1 cellular context compared by ENCODE assay signal in genomic region chr22:37658133-37659065, GRCh38.
A peak's percentile ranks its signal among the peaks of the same experiment; 100 is the strongest.
TF ChIP-seq lines count a peak whose summit lies in the region.

TSS of gene PDXP (plus strand) at chr22:37658723. CDS start at chr22:37658783, 60 bp downstream.

TF ChIP-seq in HepG2, 621 proteins besides CTCF, POLR2A, EP300 and RAD21 (continued from another document and continues in another):
- peak; percentile 83 for TF ChIP-seq SP4 (CRISPR knock-in tag; IDR thresholded peaks at IDR 0.05)
- peak; percentile 53; the same call in 1 of the 2 replicates for TF ChIP-seq IKZF5 (CRISPR knock-in tag; IDR thresholded peaks at IDR 0.05)
- TF ChIP-seq ZNF501 (CRISPR knock-in tag; IDR thresholded peaks at IDR 0.05), result peak; percentile 75; the same call in 1 of the 2 replicates
- peak; percentile 31; the same call in 1 of the 2 replicates for TF ChIP-seq ZZZ3 (CRISPR knock-in tag; IDR thresholded peaks at IDR 0.05; ENCODE audit: borderline replicate concordance)
- TF ChIP-seq TCF7L2 (IDR thresholded peaks at IDR 0.05; ENCODE audit: low read depth, low read length), result no peak
- no peak for TF ChIP-seq RXRA (CRISPR knock-in tag; IDR thresholded peaks at IDR 0.05)
- TF ChIP-seq ZNF343 (CRISPR knock-in tag; IDR thresholded peaks at IDR 0.05), result 0 out of 2 replicates have a peak, but pooled peaks have one; percentile 15
- TF ChIP-seq ZBTB14 (CRISPR knock-in tag; IDR thresholded peaks at IDR 0.05), result peak; percentile 84
- TF ChIP-seq ZNF224 (CRISPR knock-in tag; IDR thresholded peaks at IDR 0.05), result 0 out of 2 replicates have a peak, but pooled peaks have one; percentile 19
- TF ChIP-seq ZBTB25 (CRISPR knock-in tag; IDR thresholded peaks at IDR 0.05), result no peak
- peak; percentile 99 for TF ChIP-seq RFXANK (CRISPR knock-in tag; IDR thresholded peaks at IDR 0.05)
- TF ChIP-seq TFDP1 (CRISPR knock-in tag; IDR thresholded peaks at IDR 0.05; ENCODE audit: borderline replicate concordance), result peak; percentile 91
- no peak for TF ChIP-seq KDM3A (CRISPR knock-in tag; IDR thresholded peaks at IDR 0.05; ENCODE audit: low read depth)
- peak; percentile 62 for TF ChIP-seq CEBPZ (IDR thresholded peaks at IDR 0.05; ENCODE audit: low read length)
- TF ChIP-seq ZNF235 (CRISPR knock-in tag; IDR thresholded peaks at IDR 0.05; ENCODE audit: borderline replicate concordance), result peak; percentile 14; the same call in 1 of the 2 replicates
- TF ChIP-seq ZNF136 (CRISPR knock-in tag; IDR thresholded peaks at IDR 0.05; ENCODE audit: low read depth), result no peak
- TF ChIP-seq E2F1 (CRISPR knock-in tag; IDR thresholded peaks at IDR 0.05), result no peak
- TF ChIP-seq ELF3 (CRISPR knock-in tag; IDR thresholded peaks at IDR 0.05), result peak; percentile 15; the same call in 1 of the 2 replicates
- no peak for TF ChIP-seq ZNF468 (CRISPR knock-in tag; IDR thresholded peaks at IDR 0.05)
- peak; percentile 77; the same call in 1 of the 2 replicates for TF ChIP-seq GMEB1 (CRISPR knock-in tag; IDR thresholded peaks at IDR 0.05; ENCODE audit: borderline replicate concordance)
- peak; percentile 85 for TF ChIP-seq CCDC6 (CRISPR knock-in tag; IDR thresholded peaks at IDR 0.05)
- 0 out of 2 replicates have a peak, but pooled peaks have one; percentile 10 for TF ChIP-seq ZNF138 (CRISPR knock-in tag; IDR thresholded peaks at IDR 0.05; ENCODE audit: low read depth)
- TF ChIP-seq ZNF687 (CRISPR knock-in tag; IDR thresholded peaks at IDR 0.05), result peak; percentile 5; the same call in 1 of the 2 replicates
- peak; percentile 35; the same call in 1 of the 2 replicates for TF ChIP-seq POGZ (CRISPR knock-in tag; IDR thresholded peaks at IDR 0.05)
- TF ChIP-seq THAP11 (CRISPR knock-in tag; IDR thresholded peaks at IDR 0.05), result peak; percentile 70; the same call in 1 of the 2 replicates
- TF ChIP-seq TBX3 (IDR thresholded peaks at IDR 0.05; ENCODE audit: borderline replicate concordance), result no peak
- TF ChIP-seq TAF1 (CRISPR knock-in tag; IDR thresholded peaks at IDR 0.05), result peak; percentile 52; the same call in 1 of the 2 replicates
- no peak for TF ChIP-seq TGIF2 (CRISPR knock-in tag; IDR thresholded peaks at IDR 0.05)
- TF ChIP-seq PITX1 (CRISPR knock-in tag; IDR thresholded peaks at IDR 0.05), result no peak
- TF ChIP-seq IRF1 (CRISPR knock-in tag; IDR thresholded peaks at IDR 0.05; ENCODE audit: low read depth), result no peak
- TF ChIP-seq ZNF264 (CRISPR knock-in tag; IDR thresholded peaks at IDR 0.05), result no peak
- peak; percentile 95 for TF ChIP-seq ATF1 (CRISPR knock-in tag; IDR thresholded peaks at IDR 0.05)
- 0 out of 2 replicates have a peak, but pooled peaks have one; percentile 20 for TF ChIP-seq STAT5B (CRISPR knock-in tag; IDR thresholded peaks at IDR 0.05)
- 0 out of 2 replicates have a peak, but pooled peaks have one; percentile 62 for TF ChIP-seq MXD3 (CRISPR knock-in tag; IDR thresholded peaks at IDR 0.05)
- peak; percentile 55; the same call in 1 of the 2 replicates for TF ChIP-seq ERF (CRISPR knock-in tag; IDR thresholded peaks at IDR 0.05)
- 0 out of 2 replicates have a peak, but pooled peaks have one; percentile 45 for TF ChIP-seq ZNF891 (CRISPR knock-in tag; IDR thresholded peaks at IDR 0.05)
- TF ChIP-seq PTBP1 (IDR thresholded peaks at IDR 0.05; ENCODE audit: low read depth, low read length, poor library complexity, severe bottlenecking), result no peak
- no peak for TF ChIP-seq ZNF781 (CRISPR knock-in tag; IDR thresholded peaks at IDR 0.05; ENCODE audit: borderline replicate concordance, not compliant biosample characterization)
- TF ChIP-seq GATA4 (IDR thresholded peaks at IDR 0.05; ENCODE audit: borderline replicate concordance, low read depth), result 0 out of 2 replicates have a peak, but pooled peaks have one; percentile 0
- TF ChIP-seq HMG20A (CRISPR knock-in tag; IDR thresholded peaks at IDR 0.05; ENCODE audit: borderline replicate concordance), result no peak
- peak; percentile 77 for TF ChIP-seq ZFY (CRISPR knock-in tag; IDR thresholded peaks at IDR 0.05)
- peak; percentile 20; the same call in 1 of the 2 replicates for TF ChIP-seq ELF1 (CRISPR knock-in tag; IDR thresholded peaks at IDR 0.05)
- TF ChIP-seq ZGPAT (CRISPR knock-in tag; IDR thresholded peaks at IDR 0.05), result peak; percentile 42; the same call in 1 of the 2 replicates
- 0 out of 2 replicates have a peak, but pooled peaks have one; percentile 4 for TF ChIP-seq SIN3B (IDR thresholded peaks at IDR 0.05; ENCODE audit: low read length)
- peak; percentile 43; the same call in 1 of the 2 replicates for TF ChIP-seq ZNF350 (CRISPR knock-in tag; IDR thresholded peaks at IDR 0.05; ENCODE audit: borderline replicate concordance, low read depth)
- peak; percentile 67 for TF ChIP-seq CHD2 (IDR thresholded peaks at IDR 0.05; ENCODE audit: low read depth, low read length)
